8 cellular contexts compared by ENCODE assay signal in genomic region chr1:40383095-40383487, GRCh38. TPM values are rescaled to one million over a fixed set of nuclear protein-coding genes. Genes with fewer than 3 reads are reported as not detected.
DNase-seq lines count a peak whose midpoint lies in the region; ATAC-seq and TF ChIP-seq lines count a peak whose summit lies in the region.

No MANE protein-coding gene starts in this region.

- DNase-seq in CD4-positive, alpha-beta T cell, result no peak
- DNase-seq in NCI-H2227 treated with DMSO at 0.1 percent for 48 hours (lab: John Stamatoyannopoulos, UW) (peak; percentile 36), colonic mucosa (no peak), neural progenitor cell (ENCODE audit: low spot score) (peak; percentile 67), NCI-H446 treated with DMSO at 0.1 percent for 48 hours (lab: John Stamatoyannopoulos, UW) (no peak)
- no peak for DNase-seq in activated effector memory CD4-positive, alpha-beta T cell treated with anti-CD3 and anti-CD28 coated beads, Interleukin-2, amount 50 U/mL, for 16 hours
- DNase-seq in effector CD4-positive, alpha-beta T cell, result no peak

- no peak for TF ChIP-seq CTCF in CD4-positive, alpha-beta T cell (IDR thresholded peaks at IDR 0.05)
- no peak for TF ChIP-seq CTCF in colonic mucosa (IDR thresholded peaks at IDR 0.05)
- TF ChIP-seq CTCF in neural progenitor cell (IDR thresholded peaks at IDR 0.05), result no peak

- no peaks in the 10 kb centered on the region for H4K20me1 ChIP-seq in neural progenitor cell (ENCODE audit: low read depth)

- H3K9me3 ChIP-seq in CD4-positive, alpha-beta T cell (ENCODE audit: control insufficient read depth, low read length), result no peaks in the 10 kb centered on the region
- H3K9me3 ChIP-seq in colonic mucosa, result no peaks in the 10 kb centered on the region
- no peaks in the 10 kb centered on the region for H3K9me3 ChIP-seq in neural progenitor cell (ENCODE audit: low read depth)

- H3K4me3 ChIP-seq in colonic mucosa (no peak overlapping the region), neural progenitor cell (no peak overlapping the region)

- CTCF ChIA-PET in CD4-positive, alpha-beta T cell (lab: Charles Lee), result interaction anchor here (0.5 to 4.8 kb wide), 9 partner anchors 12 to 68 kb away, joined by 3 to 34 read pairs (median 4); no protein-coding TSS in a partner anchor

- peak overlapping the region; percentile 95 for H3K27ac ChIP-seq in CD4-positive, alpha-beta T cell (ENCODE audit: low read depth, low read length)
- peak overlapping the region; percentile 83 for H3K27ac ChIP-seq in colonic mucosa
- no peak overlapping the region for H3K27ac ChIP-seq in neural progenitor cell

- peak overlapping the region; percentile 83 for H3K4me3 Mint-ChIP-seq in CD4-positive, alpha-beta T cell
- no peak overlapping the region for H3K4me3 Mint-ChIP-seq in neural progenitor cell

- peak overlapping the region; percentile 83 for H2AFZ ChIP-seq in neural progenitor cell (replicated peaks)

- no peaks in the 10 kb centered on the region for H3K27me3 ChIP-seq in CD4-positive, alpha-beta T cell (ENCODE audit: control insufficient read depth, insufficient read depth, low read length)
- H3K27me3 ChIP-seq in colonic mucosa (no peaks in the 10 kb centered on the region), neural progenitor cell (no peaks in the 10 kb centered on the region)

- peaks cover 9% of the 10 kb centered on the region for H3K4me1 ChIP-seq in colonic mucosa
- peaks cover 10% of the 10 kb centered on the region for H3K4me1 ChIP-seq in neural progenitor cell

- H3K9ac ChIP-seq in colonic mucosa (ENCODE audit: low read depth in 2 of 2, low read length in 2 of 2) (peak overlapping the region; percentile 30 to 31), neural progenitor cell (peak overlapping the region; percentile 47)

- peak overlapping the region; percentile 96 for H3K27ac Mint-ChIP-seq in CD4-positive, alpha-beta T cell
- H3K27ac Mint-ChIP-seq in neural progenitor cell, result no peak overlapping the region

- no peaks in the 10 kb centered on the region for H3K9me3 Mint-ChIP-seq in CD4-positive, alpha-beta T cell
- H3K9me3 Mint-ChIP-seq in neural progenitor cell, result no peaks in the 10 kb centered on the region

- H3K79me2 ChIP-seq in neural progenitor cell (ENCODE audit: low read depth), result peaks cover 3% of the 10 kb centered on the region

- no peaks in the 10 kb centered on the region for H3K27me3 Mint-ChIP-seq in CD4-positive, alpha-beta T cell
- no peaks in the 10 kb centered on the region for H3K27me3 Mint-ChIP-seq in neural progenitor cell (ENCODE audit: insufficient read depth, low read depth)

- peak overlapping the region; percentile 50 for H3K4me2 ChIP-seq in neural progenitor cell

- H3K4me1 Mint-ChIP-seq in CD4-positive, alpha-beta T cell (ENCODE audit: low read depth), result peaks cover 80% of the 10 kb centered on the region
- peaks cover 17% of the 10 kb centered on the region for H3K4me1 Mint-ChIP-seq in neural progenitor cell

- peaks cover 66% of the 10 kb centered on the region for H3K36me3 Mint-ChIP-seq in CD4-positive, alpha-beta T cell (ENCODE audit: low read depth)
- H3K36me3 Mint-ChIP-seq in neural progenitor cell, result no peaks in the 10 kb centered on the region

- POLR2A ChIA-PET in CD4-positive, alpha-beta T cell (lab: Charles Lee), result interaction anchor here (0.7 to 10.9 kb wide), 7 partner anchors 9 to 230 kb away, joined by 3 to 304 read pairs (median 5); partner anchors contain the start of genes COL9A2 and SMAP2

- no peaks in the 10 kb centered on the region for H3K36me3 ChIP-seq in colonic mucosa
- H3K36me3 ChIP-seq in neural progenitor cell, result no peaks in the 10 kb centered on the region

- no peak for ATAC-seq in CD4-positive, alpha-beta T cell (ENCODE audit: poor library complexity)
- no peak for ATAC-seq in GM18868 (IDR thresholded peaks at IDR 0.05; ENCODE audit: unreplicated experiment)

- intact Hi-C loops in CD4-positive, alpha-beta T cell (cut with DNase I, micrococcal nuclease), result loop anchor here in 1 of 2 experiments (10.0 kb wide), 1 partner anchor 128 kb away; the partner anchor contains the start of gene ZMPSTE24
- intact Hi-C loops in colonic mucosa (cut with DNase I), result no loop called here

- H3F3A ChIP-seq in neural progenitor cell (ENCODE audit: low read depth), result peaks cover 4% of the 10 kb centered on the region

RNA-seq across cellular contexts. Expression of gene SMAP2, which starts 9.6 kb away (rescaled TPM):
- 100 to 1,000 TPM; 214 to 216 TPM for total RNA-seq in CD4-positive, alpha-beta T cell
- total RNA-seq in colonic mucosa (10 to 100 TPM; 25.9 to 31.5 TPM), neural progenitor cell (ENCODE audit: low replicate concordance) (9.4 and 11.7 TPM in 2 replicates)

Comparison
In these comparisons a context has a peak if more than half of its experiments do, and no peak if none do; other contexts are left out.
1. DNase-seq: peak in NCI-H2227 treated with DMSO at 0.1 percent for 48 hours (single experiment) and neural progenitor cell (single experiment); none in CD4-positive, alpha-beta T cell (0 of 10), colonic mucosa (single experiment), activated effector memory CD4-positive, alpha-beta T cell treated with anti-CD3 and anti-CD28 coated beads, Interleukin-2, amount 50 U/mL, for 16 hours (single experiment), effector CD4-positive, alpha-beta T cell (single experiment) and NCI-H446 treated with DMSO at 0.1 percent for 48 hours (single experiment).
2. RNA of gene SMAP2, which starts 9.6 kb away (total RNA-seq): 214 to 216 TPM in CD4-positive, alpha-beta T cell; 25.9 to 31.5 TPM in colonic mucosa and 9.4 to 11.7 TPM in neural progenitor cell; every median in the first group is over 4 times any median in the second.